ENCODE assay signal across 9 cellular contexts in the genomic region with DNA sequence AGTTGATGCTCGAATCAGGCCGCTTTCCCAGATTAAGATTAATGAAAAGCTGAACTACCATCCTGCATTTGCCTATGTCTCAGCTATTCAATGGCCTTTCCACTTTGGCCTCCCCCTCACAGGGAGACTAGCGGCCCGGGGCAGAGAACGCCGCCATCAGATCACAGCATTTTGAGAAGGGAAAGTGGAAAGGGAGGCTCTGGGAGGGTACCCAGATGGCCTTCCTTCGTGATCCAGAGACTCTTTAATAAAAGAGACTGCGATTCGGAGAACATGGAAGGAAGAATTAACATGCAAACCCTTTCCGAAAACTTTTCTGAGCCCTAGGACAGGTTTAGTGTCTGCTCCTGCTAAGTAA. TPM values are rescaled to one million over a fixed set of nuclear protein-coding genes. Genes with fewer than 3 reads are reported as not detected.
DNase-seq lines count a peak whose midpoint lies in the region; ATAC-seq, FAIRE-seq and TF ChIP-seq lines count a peak whose summit lies in the region.
"Had no signal": no experiment of that assay in that cellular context is flagged by ENCODE, and none has a peak within 500 bp of the region (broad histone marks: within the 10 kb centered on the region; RNA-seq: fewer than 3 reads in every experiment).

No MANE protein-coding gene starts in this region.

- intact Hi-C loops in colonic mucosa (cut with DNase I), result no loop called here

- H3K27ac ChIP-seq in A549, result peak overlapping the region; percentile 90
- H3K27ac ChIP-seq in KMS-11, result peak overlapping the region; percentile 35; the same call in 1 of the 2 replicates
- H3K27ac ChIP-seq in colonic mucosa, result peak overlapping the region; percentile 77
- H3K27ac ChIP-seq in muscle layer of duodenum (ENCODE audit: low read length), result peak overlapping the region; percentile 89

- no peaks in the 10 kb centered on the region for H3K9me3 ChIP-seq in A549
- no peaks in the 10 kb centered on the region for H3K9me3 ChIP-seq in colonic mucosa
- H3K9me3 ChIP-seq in muscle layer of duodenum (ENCODE audit: control insufficient read depth in 1 of 2, low read length in 2 of 2), result no peaks in the 10 kb centered on the region

- 8% methylated on average over 10 of the region's 10 CpGs for WGBS in A549 (ENCODE audit: missing lambda C conversion rate)

- DNase-seq in A549 (ENCODE audit: low read depth in 1 of 2, low spot score in 1 of 2) (no peak), colonic mucosa (no peak), NCI-H2107 treated with DMSO at 0.1 percent for 48 hours (lab: John Stamatoyannopoulos, UW; ENCODE audit: unreplicated experiment) (no peak), GM19240 (ENCODE audit: insufficient read length, low spot score) (no peak)

- H3K4me3 ChIP-seq in A549, result peak overlapping the region; percentile 98
- no peak overlapping the region for H3K4me3 ChIP-seq in KMS-11 (IDR thresholded peaks at IDR 0.05; ENCODE audit: insufficient read depth, low read depth, low read length)
- peak overlapping the region; percentile 75 for H3K4me3 ChIP-seq in colonic mucosa
- H3K4me3 ChIP-seq in muscle layer of duodenum (ENCODE audit: low read depth in 1 of 2, low read length in 2 of 2), result peak overlapping the region; percentile 98

- FAIRE-seq in A549 (lab: Jason Lieb, UNC), result no peak
- FAIRE-seq: islet of Langerhans had no signal

- POLR2A ChIA-PET in A549 (lab: Yijun Ruan, JAX), result no interaction called here

- H4K20me1 ChIP-seq in KMS-11 (ENCODE audit: insufficient read depth), result no peaks in the 10 kb centered on the region; the same call in 1 of the 2 replicates

- CTCF ChIA-PET in A549 (lab: Yijun Ruan, JAX), result interaction anchor here (1.5 kb wide), 1 partner anchor 72 kb away, joined by 3 read pairs; no protein-coding TSS in a partner anchor

- H2AFZ ChIP-seq in KMS-11 (ENCODE audit: low read depth), result peak overlapping the region; percentile 94

- TF ChIP-seq EP300 in A549 (IDR thresholded peaks at IDR 0.05), result no peak

- no peaks in the 10 kb centered on the region for H3K27me3 ChIP-seq in KMS-11 (ENCODE audit: insufficient read depth, low read depth)
- no peaks in the 10 kb centered on the region for H3K27me3 ChIP-seq in colonic mucosa
- no peaks in the 10 kb centered on the region for H3K27me3 ChIP-seq in muscle layer of duodenum (ENCODE audit: low read depth, low read length)

- TF ChIP-seq POLR2A in A549 (IDR thresholded peaks at IDR 0.05; ENCODE audit: low read length), result no peak

- H3K36me3 ChIP-seq in KMS-11 (ENCODE audit: insufficient read depth), result no peaks in the 10 kb centered on the region
- H3K36me3 ChIP-seq in colonic mucosa, result no peaks in the 10 kb centered on the region
- no peaks in the 10 kb centered on the region for H3K36me3 ChIP-seq in muscle layer of duodenum (ENCODE audit: control insufficient read depth in 1 of 2, insufficient read depth in 2 of 2, low read length in 2 of 2)

- peaks cover 47% of the 10 kb centered on the region for H3K79me2 ChIP-seq in KMS-11 (ENCODE audit: insufficient read depth, low read depth)

- TF ChIP-seq RAD21 in A549 (conservative IDR thresholded peaks at IDR 0.05 in 1 of 2, IDR thresholded peaks at IDR 0.05 in 1 of 2), result no peak

- H3K4me2 ChIP-seq in A549 (peak overlapping the region; percentile 98), KMS-11 (peak overlapping the region; percentile 91)

- H3K9ac ChIP-seq in KMS-11 (peak overlapping the region; percentile 73), colonic mucosa (ENCODE audit: low read depth in 2 of 2, low read length in 2 of 2) (peak overlapping the region; percentile 73 to 95)

- peak in 1 of 2 experiments; percentile 47; a peak in 3 of 6 replicates for ATAC-seq in A549
- ATAC-seq in GM18909 (IDR thresholded peaks at IDR 0.05; ENCODE audit: poor library complexity, unreplicated experiment), result no peak
- no peak for ATAC-seq in GM18858 (IDR thresholded peaks at IDR 0.05; ENCODE audit: unreplicated experiment)

- TF ChIP-seq CTCF in A549 (IDR thresholded peaks at IDR 0.05), result no peak
- TF ChIP-seq CTCF in KMS-11 (conservative IDR thresholded peaks at IDR 0.05; ENCODE audit: low read depth, low read length), result no peak
- no peak for TF ChIP-seq CTCF in colonic mucosa (IDR thresholded peaks at IDR 0.05)

- H3K4me1 ChIP-seq in A549, result peaks cover 11% of the 10 kb centered on the region; the same call in 2 of the 3 replicates
- H3K4me1 ChIP-seq in KMS-11 (ENCODE audit: low read depth, poor library complexity, severe bottlenecking), result peaks cover 43% of the 10 kb centered on the region
- peaks cover 31% of the 10 kb centered on the region for H3K4me1 ChIP-seq in colonic mucosa
- peaks cover 9 to 25% of the 10 kb centered on the region in 2 donors for H3K4me1 ChIP-seq in muscle layer of duodenum (ENCODE audit: control insufficient read depth in 1 of 2, insufficient read depth in 2 of 2, low read length in 2 of 2)

TF ChIP-seq in A549, 52 proteins besides CTCF, POLR2A, EP300 and RAD21:
- TF ChIP-seq CBX8 (IDR thresholded peaks at IDR 0.05) (no peak), POLR2AphosphoS2 (conservative IDR thresholded peaks at IDR 0.05; ENCODE audit: low read length) (no peak), CHD4 (IDR thresholded peaks at IDR 0.05; ENCODE audit: borderline replicate concordance) (no peak), MAZ (IDR thresholded peaks at IDR 0.05; ENCODE audit: borderline replicate concordance, low read depth, low read length) (no peak), CEBPB (IDR thresholded peaks at IDR 0.05) (no peak), BHLHE40 (IDR thresholded peaks at IDR 0.05; ENCODE audit: low read depth, low read length) (no peak)
- TF ChIP-seq, protein P1, sequence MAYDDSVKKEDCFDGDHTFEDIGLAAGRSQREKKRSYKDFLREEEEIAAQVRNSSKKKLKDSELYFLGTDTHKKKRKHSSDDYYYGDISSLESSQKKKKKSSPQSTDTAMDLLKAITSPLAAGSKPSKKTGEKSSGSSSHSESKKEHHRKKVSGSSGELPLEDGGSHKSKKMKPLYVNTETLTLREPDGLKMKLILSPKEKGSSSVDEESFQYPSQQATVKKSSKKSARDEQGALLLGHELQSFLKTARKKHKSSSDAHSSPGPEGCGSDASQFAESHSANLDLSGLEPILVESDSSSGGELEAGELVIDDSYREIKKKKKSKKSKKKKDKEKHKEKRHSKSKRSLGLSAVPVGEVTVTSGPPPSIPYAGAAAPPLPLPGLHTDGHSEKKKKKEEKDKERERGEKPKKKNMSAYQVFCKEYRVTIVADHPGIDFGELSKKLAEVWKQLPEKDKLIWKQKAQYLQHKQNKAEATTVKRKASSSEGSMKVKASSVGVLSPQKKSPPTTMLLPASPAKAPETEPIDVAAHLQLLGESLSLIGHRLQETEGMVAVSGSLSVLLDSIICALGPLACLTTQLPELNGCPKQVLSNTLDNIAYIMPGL (CRISPR knock-in tag; IDR thresholded peaks at IDR 0.05; ENCODE audit: borderline replicate concordance), result no peak
- TF ChIP-seq, protein P2, sequence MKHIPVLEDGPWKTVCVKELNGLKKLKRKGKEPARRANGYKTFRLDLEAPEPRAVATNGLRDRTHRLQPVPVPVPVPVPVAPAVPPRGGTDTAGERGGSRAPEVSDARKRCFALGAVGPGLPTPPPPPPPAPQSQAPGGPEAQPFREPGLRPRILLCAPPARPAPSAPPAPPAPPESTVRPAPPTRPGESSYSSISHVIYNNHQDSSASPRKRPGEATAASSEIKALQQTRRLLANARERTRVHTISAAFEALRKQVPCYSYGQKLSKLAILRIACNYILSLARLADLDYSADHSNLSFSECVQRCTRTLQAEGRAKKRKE (CRISPR knock-in tag; IDR thresholded peaks at IDR 0.05; ENCODE audit: low read depth), result no peak

RNA-seq across cellular contexts. Expression of a gene that starts 0.5 kb away (rescaled TPM):
- polyA plus RNA-seq in A549 (2011; rRNA removed), result 44.2 and 54.2 TPM in 2 replicates
- 63.2 and 69.3 TPM in 2 replicates for polyA plus RNA-seq in A549 (2012; cell fraction: cytosol; rRNA removed)
- 48.8 and 60.2 TPM in 2 replicates for polyA plus RNA-seq in A549 (2012; cell fraction: nucleus; rRNA removed)
- polyA plus RNA-seq in A549 (2017; fragmentation: RNase III; extraction: RNeasy Plus Mini Kit Qiagen cat#74134 plus additional on column Dnase treatment), result 38.0 to 42.1 TPM (median 41.1 TPM) in 3 replicates
- polyA minus RNA-seq in A549 (2011; rRNA and poly(A)+ RNA removed), result 60.9 and 76.0 TPM in 2 replicates
- 100 to 1,000 TPM in 1 of 2 donors, 10 to 100 TPM in 1; 83.6 to 120 TPM for total RNA-seq in colonic mucosa

RNA-seq across cellular contexts. Expression of a gene that starts 42.2 kb away (rescaled TPM):
- 0.18 and 0.37 TPM in 2 replicates for polyA plus RNA-seq in A549 (2011; rRNA removed)
- polyA plus RNA-seq in A549 (2012; cell fraction: cytosol; rRNA removed), result 0.12 and 0.19 TPM in 2 replicates
- polyA plus RNA-seq in A549 (2012; cell fraction: nucleus; rRNA removed), result 0.16 and 0.17 TPM in 2 replicates
- polyA plus RNA-seq in A549 (2017; fragmentation: RNase III; extraction: RNeasy Plus Mini Kit Qiagen cat#74134 plus additional on column Dnase treatment), result 0.09 to 0.17 TPM (median 0.14 TPM) in 3 replicates
- polyA minus RNA-seq in A549 (2011; rRNA and poly(A)+ RNA removed), result 0.33 TPM in 1 of 2 replicates, not detected in the other
- total RNA-seq in colonic mucosa, result not detected

RNA-seq across cellular contexts. Expression of a gene that starts 51.4 kb away (rescaled TPM):
- polyA plus RNA-seq in A549 (2011; rRNA removed) (26.7 and 32.0 TPM in 2 replicates), A549 (2017; fragmentation: RNase III; extraction: RNeasy Plus Mini Kit Qiagen cat#74134 plus additional on column Dnase treatment) (22.0 to 22.6 TPM (median 22.4 TPM) in 3 replicates)
- polyA plus RNA-seq in A549 (2012; cell fraction: cytosol; rRNA removed), result 28.9 and 33.6 TPM in 2 replicates
- polyA plus RNA-seq in A549 (2012; cell fraction: nucleus; rRNA removed), result 34.1 and 35.2 TPM in 2 replicates
- 29.4 and 37.1 TPM in 2 replicates for polyA minus RNA-seq in A549 (2011; rRNA and poly(A)+ RNA removed)
- total RNA-seq in colonic mucosa, result 10 to 100 TPM; 47.7 to 48.8 TPM

RNA-seq across cellular contexts. Expression of a gene that starts 58.0 kb away (rescaled TPM):
- 59.6 and 71.1 TPM in 2 replicates for polyA plus RNA-seq in A549 (2011; rRNA removed)
- polyA plus RNA-seq in A549 (2012; cell fraction: cytosol; rRNA removed), result 30.1 and 35.5 TPM in 2 replicates
- polyA plus RNA-seq in A549 (2012; cell fraction: nucleus; rRNA removed), result 112 and 131 TPM in 2 replicates
- polyA plus RNA-seq in A549 (2017; fragmentation: RNase III; extraction: RNeasy Plus Mini Kit Qiagen cat#74134 plus additional on column Dnase treatment), result 27.0 to 29.3 TPM (median 28.9 TPM) in 3 replicates
- 62.5 and 72.5 TPM in 2 replicates for polyA minus RNA-seq in A549 (2011; rRNA and poly(A)+ RNA removed)
- 10 to 100 TPM; 50.0 to 51.7 TPM for total RNA-seq in colonic mucosa

Comparison
In these comparisons a context has a peak if more than half of its experiments do, and no peak if none do; other contexts are left out.
1. H3K27ac ChIP-seq: peak in every context shown above with its lines; median percentile 90 in A549; 89 in muscle layer of duodenum; 77 in colonic mucosa; 35 in KMS-11.